ENCODE assay signal across 26 cellular contexts in genomic region chr1:1984560-1985070, GRCh38. TPM values are rescaled to one million over a fixed set of nuclear protein-coding genes. Genes with fewer than 3 reads are reported as not detected.
"Had no signal": no experiment of that assay in that cellular context is flagged by ENCODE, and none has a peak within 500 bp of the region (broad histone marks: within the 10 kb centered on the region; RNA-seq: fewer than 3 reads in every experiment).

No MANE protein-coding gene starts in this region.

- FAIRE-seq: astrocyte, K562 had no signal

- H3K9me3 Mint-ChIP-seq: activated CD4-positive, alpha-beta memory T cell treated with anti-CD3 and anti-CD28 coated beads for 36 hours; activated naive CD4-positive, alpha-beta T cell treated with anti-CD3 and anti-CD28 coated beads for 36 hours; activated T-cell treated with anti-CD3 and anti-CD28 coated beads, Interleukin-2, amount 50 U/mL, for 4 hours; activated T-helper 17 cell treated with anti-CD3 and anti-CD28 coated beads, Interleukin-2, amount 50 U/mL, for 72 hours; central memory CD8-positive, alpha-beta T cell had no signal

- H3K4me3 ChIP-seq: K562, SJSA1 had no signal

- H3K4me1 ChIP-seq: SJSA1 had no signal

- H3K36me3 Mint-ChIP-seq: activated CD4-positive, alpha-beta memory T cell treated with anti-CD3 and anti-CD28 coated beads for 36 hours; activated naive CD8-positive, alpha-beta T cell; brain had no signal

- H3K4me1 Mint-ChIP-seq: activated CD4-positive, alpha-beta T cell treated with anti-CD3 and anti-CD28 coated beads, Interleukin-2, amount 10 ng/mL, durations not matched to agents 24 days and 14 days; activated T-helper 17 cell treated with anti-CD3 and anti-CD28 coated beads, Interleukin-2, amount 50 U/mL, for 72 hours; central memory CD8-positive, alpha-beta T cell had no signal

- DNase-seq: activated CD4-positive, alpha-beta memory T cell treated with anti-CD3 and anti-CD28 coated beads for 36 hours; activated CD4-positive, alpha-beta T cell treated with anti-CD3 and anti-CD28 coated beads, Interleukin-2, amount 10 ng/mL, durations not matched to agents 24 days and 14 days; activated CD4-positive, CD25-positive, alpha-beta regulatory T cell treated with anti-CD3 and anti-CD28 coated beads, Interleukin-2, amount 50 U/mL, for 72 hours; activated CD8-positive, alpha-beta memory T cell treated with anti-CD3 and anti-CD28 coated beads for 24 hours; activated gamma-delta T cell; activated naive CD4-positive, alpha-beta T cell treated with anti-CD3 and anti-CD28 coated beads for 36 hours; activated T-cell treated with anti-CD3 and anti-CD28 coated beads, Interleukin-2, amount 50 U/mL, for 4 hours; amygdala; Karpas-422; NCI-H1105 treated with DMSO at 0.1 percent for 48 hours; NCI-H1436 treated with DMSO at 0.1 percent for 48 hours; NCI-H187; NCI-H2081; NCI-H510A treated with DMSO at 0.1 percent for 48 hours; NCI-H69; NK-92 treated with Interleukin-12 subunit alpha and Interleukin-12 subunit beta, amount 100 ng/mL, for 24 hours; SHP77 had no signal

- H3K4me3 Mint-ChIP-seq: activated CD4-positive, alpha-beta memory T cell treated with anti-CD3 and anti-CD28 coated beads for 36 hours; activated CD4-positive, alpha-beta T cell treated with anti-CD3 and anti-CD28 coated beads, Interleukin-2, amount 10 ng/mL, durations not matched to agents 24 days and 14 days; activated naive CD4-positive, alpha-beta T cell treated with anti-CD3 and anti-CD28 coated beads for 36 hours; activated naive CD8-positive, alpha-beta T cell; activated T-cell treated with anti-CD3 and anti-CD28 coated beads, Interleukin-2, amount 50 U/mL, for 4 hours; activated T-helper 17 cell treated with anti-CD3 and anti-CD28 coated beads, Interleukin-2, amount 50 U/mL, for 72 hours; brain; central memory CD8-positive, alpha-beta T cell; T-helper 1 cell treated with Interleukin-12 subunit alpha and Interleukin-12 subunit beta and Interleukin-4 antibody, amounts not matched to agents 30 μg/mL and 1 μg/mL, for 36 hours had no signal

- H3K27ac Mint-ChIP-seq: activated CD4-positive, alpha-beta memory T cell treated with anti-CD3 and anti-CD28 coated beads for 36 hours; activated CD4-positive, alpha-beta T cell treated with anti-CD3 and anti-CD28 coated beads, Interleukin-2, amount 10 ng/mL, durations not matched to agents 24 days and 14 days; activated naive CD4-positive, alpha-beta T cell treated with anti-CD3 and anti-CD28 coated beads for 36 hours; activated naive CD8-positive, alpha-beta T cell; activated T-helper 17 cell treated with anti-CD3 and anti-CD28 coated beads, Interleukin-2, amount 50 U/mL, for 72 hours; T-helper 1 cell treated with Interleukin-12 subunit alpha and Interleukin-12 subunit beta and Interleukin-4 antibody, amounts not matched to agents 30 μg/mL and 1 μg/mL, for 36 hours had no signal

- H3K27ac ChIP-seq: RWPE1, SJSA1 had no signal

- H3K27me3 Mint-ChIP-seq: activated naive CD8-positive, alpha-beta T cell; brain had no signal

- H3K36me3 ChIP-seq: SJSA1 had no signal

- ATAC-seq: activated T-cell treated with anti-CD3 and anti-CD28 coated beads, Interleukin-2, amount 50 U/mL, for 4 hours; activated T-helper 17 cell treated with anti-CD3 and anti-CD28 coated beads, Interleukin-2, amount 50 U/mL, for 72 hours had no signal

RNA-seq across cellular contexts. Expression of gene CFAP74, which starts 19.0 kb away (rescaled TPM):
- total RNA-seq: activated CD4-positive, alpha-beta memory T cell treated with anti-CD3 and anti-CD28 coated beads for 36 hours; activated CD4-positive, alpha-beta T cell treated with anti-CD3 and anti-CD28 coated beads, Interleukin-2, amount 10 ng/mL, durations not matched to agents 24 days and 14 days; activated naive CD4-positive, alpha-beta T cell treated with anti-CD3 and anti-CD28 coated beads for 36 hours; activated T-cell treated with anti-CD3 and anti-CD28 coated beads, Interleukin-2, amount 50 U/mL, for 4 hours; activated T-helper 17 cell treated with anti-CD3 and anti-CD28 coated beads, Interleukin-2, amount 50 U/mL, for 72 hours; astrocyte; SJSA1 had no signal

RNA-seq across cellular contexts. Expression of gene GABRD, which starts 34.5 kb away (rescaled TPM):
- total RNA-seq: activated CD4-positive, alpha-beta memory T cell treated with anti-CD3 and anti-CD28 coated beads for 36 hours; activated CD4-positive, alpha-beta T cell treated with anti-CD3 and anti-CD28 coated beads, Interleukin-2, amount 10 ng/mL, durations not matched to agents 24 days and 14 days; activated naive CD4-positive, alpha-beta T cell treated with anti-CD3 and anti-CD28 coated beads for 36 hours; activated T-cell treated with anti-CD3 and anti-CD28 coated beads, Interleukin-2, amount 50 U/mL, for 4 hours; activated T-helper 17 cell treated with anti-CD3 and anti-CD28 coated beads, Interleukin-2, amount 50 U/mL, for 72 hours; astrocyte; SJSA1 had no signal
- polyA plus RNA-seq: K562 had no signal
